In the genomic region with DNA sequence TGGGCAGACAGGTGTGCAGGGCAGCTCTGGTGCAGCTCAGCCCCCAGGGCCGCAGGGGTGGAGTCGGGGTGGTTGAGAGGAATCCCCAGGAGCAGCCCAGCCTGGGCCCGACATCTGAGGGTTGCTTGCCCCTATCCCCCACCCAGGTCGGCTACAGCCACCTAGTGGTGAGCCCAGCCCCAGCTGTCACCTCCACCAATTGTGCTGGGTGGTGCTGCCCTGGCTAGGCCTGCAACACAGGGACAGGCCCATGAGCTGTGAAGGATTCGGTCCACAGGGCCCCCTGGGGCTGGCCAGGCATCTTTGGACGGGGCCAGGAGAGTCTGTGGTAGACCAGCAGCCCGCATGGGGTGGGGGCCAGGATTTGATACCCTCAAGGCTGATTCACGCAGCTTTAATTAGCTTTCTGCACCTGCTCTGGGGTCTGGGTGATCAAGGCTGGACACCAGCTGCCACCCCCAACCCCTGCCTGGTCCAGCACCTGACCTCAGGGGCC, we compare ENCODE assay signal across 8 cellular contexts. TPM values are rescaled to one million over a fixed set of nuclear protein-coding genes. Genes with fewer than 3 reads are reported as not detected.
A peak's percentile ranks its signal among the peaks of the same experiment; 100 is the strongest.
DNase-seq lines count a peak whose midpoint lies in the region; ATAC-seq and TF ChIP-seq lines count a peak whose summit lies in the region.

No MANE protein-coding gene starts in this region.

- no peaks in the 10 kb centered on the region for H3K9me3 Mint-ChIP-seq in naive thymus-derived CD8-positive, alpha-beta T cell

- no peaks in the 10 kb centered on the region for H3K36me3 ChIP-seq in A673 (ENCODE audit: insufficient read depth, low read length, poor library complexity, severe bottlenecking)
- H3K36me3 ChIP-seq in MM.1S (replicated peaks; ENCODE audit: insufficient read depth, low read length): no peaks in the 10 kb centered on the region

- H3K36me3 Mint-ChIP-seq in naive thymus-derived CD8-positive, alpha-beta T cell: no peaks in the 10 kb centered on the region

- H4K20me1 ChIP-seq in MM.1S (ENCODE audit: insufficient read depth, low read length): no peaks in the 10 kb centered on the region

- H3K4me1 ChIP-seq in A673 (ENCODE audit: insufficient read depth, low read length, poor library complexity, severe bottlenecking) (peaks cover 35% of the 10 kb centered on the region), MM.1S (ENCODE audit: low read length) (no peaks in the 10 kb centered on the region)

- POLR2A ChIA-PET in A673 (lab: Charles Lee; ENCODE audit: low non-redundant PET): no interaction called here
- POLR2A ChIA-PET in naive thymus-derived CD8-positive, alpha-beta T cell (lab: Charles Lee): interaction anchor here (0.5 to 2.8 kb wide), 8 partner anchors 8 to 319 kb away, joined by 3 to 17 read pairs (median 4); no protein-coding TSS in a partner anchor

- no TSS peak for BruUV-seq in A673 (replicated peaks; lab: Mats Ljungman, UMichigan)

- peak overlapping the region in 8 of 10 donors; percentile 19 to 69 (median 40) for H3K4me3 Mint-ChIP-seq in naive thymus-derived CD8-positive, alpha-beta T cell

- H2AFZ ChIP-seq in MM.1S (ENCODE audit: low read length): no peak overlapping the region

- H3K79me2 ChIP-seq in MM.1S (ENCODE audit: low read length): no peaks in the 10 kb centered on the region

- no peaks in the 10 kb centered on the region for H3F3A ChIP-seq in MM.1S (ENCODE audit: insufficient read depth, low read length)

- H3K4me1 Mint-ChIP-seq in naive thymus-derived CD8-positive, alpha-beta T cell: peaks cover 9 to 40% (median 35%) of the 10 kb centered on the region in 4 donors

- no peaks in the 10 kb centered on the region for H3K9me2 ChIP-seq in MM.1S (replicated peaks; ENCODE audit: insufficient read depth, low read length)

- H3K27ac ChIP-seq in A673 (ENCODE audit: low read depth, low read length, poor library complexity, severe bottlenecking): peak overlapping the region; percentile 54
- H3K27ac ChIP-seq in MM.1S (ENCODE audit: low read length): no peak overlapping the region

- no peak overlapping the region for H3K4me3 ChIP-seq in A673 (ENCODE audit: low read depth, low read length, poor library complexity, severe bottlenecking)
- no peak overlapping the region for H3K4me3 ChIP-seq in MM.1S (ENCODE audit: low read length)

- H3K27me3 ChIP-seq in A673 (replicated peaks; ENCODE audit: insufficient read depth, low read depth, low read length, poor library complexity) (no peaks in the 10 kb centered on the region), MM.1S (replicated peaks; ENCODE audit: insufficient read depth, low read length) (peaks cover 71% of the 10 kb centered on the region)

- H3K9ac ChIP-seq in MM.1S (ENCODE audit: low read length): no peak overlapping the region

- peak overlapping the region; percentile 51 to 89 (median 86) for H3K27ac Mint-ChIP-seq in naive thymus-derived CD8-positive, alpha-beta T cell

- TF ChIP-seq CTCF in A673 (conservative IDR thresholded peaks at IDR 0.05; ENCODE audit: low read depth, low read length) (peak; percentile 73), GM12874 (IDR thresholded peaks at IDR 0.05; ENCODE audit: insufficient read depth, low read depth, low read length) (peak; percentile 89), MM.1S (IDR thresholded peaks at IDR 0.05; ENCODE audit: low read length) (peak; percentile 53)

- CTCF ChIA-PET in A673 (lab: Charles Lee): interaction anchor here (2.1 kb wide), 1 partner anchor 82 kb away, joined by 7 read pairs; no protein-coding TSS in a partner anchor

- H3K9me3 ChIP-seq in A673 (ENCODE audit: low read depth, low read length, poor library complexity, severe bottlenecking): no peaks in the 10 kb centered on the region
- no peaks in the 10 kb centered on the region for H3K9me3 ChIP-seq in MM.1S (replicated peaks; ENCODE audit: insufficient read depth, low read length)

- no peak overlapping the region for H3K4me2 ChIP-seq in MM.1S (ENCODE audit: low read depth, low read length)

- ATAC-seq in activated CD4-positive, CD25-positive, alpha-beta regulatory T cell treated with anti-CD3 and anti-CD28 coated beads, Interleukin-2, amount 50 U/mL, for 24 hours: peak; percentile 76 to 83
- ATAC-seq in naive thymus-derived CD8-positive, alpha-beta T cell: peak; percentile 56 to 58
- ATAC-seq in HG03354 (IDR thresholded peaks at IDR 0.05; ENCODE audit: poor library complexity, severe bottlenecking, unreplicated experiment) (no peak), GM19328 (IDR thresholded peaks at IDR 0.05; ENCODE audit: unreplicated experiment) (no peak)

- DNase-seq in A673 (ENCODE audit: low spot score): peak; percentile 64
- peak; percentile 36 for DNase-seq in MM.1S
- DNase-seq in ecto neural progenitor cell (ENCODE audit: low spot score): peak; percentile 82
- DNase-seq in naive thymus-derived CD8-positive, alpha-beta T cell: peak; percentile 20 to 78 (median 46)

- no peaks in the 10 kb centered on the region for H3K27me3 Mint-ChIP-seq in naive thymus-derived CD8-positive, alpha-beta T cell

- intact Hi-C loops in A673 (cut with micrococcal nuclease; ENCODE audit: unreplicated experiment): no loop called here

RNA-seq across cellular contexts. Expression of a gene that starts 29.5 kb away (rescaled TPM):
- 9.6 and 9.9 TPM in 2 replicates for total RNA-seq in A673 (2021)
- total RNA-seq in naive thymus-derived CD8-positive, alpha-beta T cell: 1 to 10 TPM; 5.0 to 5.1 TPM
- polyA plus RNA-seq in naive thymus-derived CD8-positive, alpha-beta T cell: 1 to 10 TPM; 4.3 to 5.6 (median 4.7) TPM

Comparison
In these comparisons a context has a peak if more than half of its experiments do, and no peak if none do; other contexts are left out.
1. ATAC-seq: peak in activated CD4-positive, CD25-positive, alpha-beta regulatory T cell treated with anti-CD3 and anti-CD28 coated beads, Interleukin-2, amount 50 U/mL, for 24 hours (2 of 2) and naive thymus-derived CD8-positive, alpha-beta T cell (2 of 2); none in HG03354 (single experiment) and GM19328 (single experiment).
2. Peak in every context shown above with its lines, with median percentiles within 50 percentile points of each other: DNase-seq and CTCF ChIP-seq.